14 cellular contexts compared by ENCODE assay signal in the genomic region with DNA sequence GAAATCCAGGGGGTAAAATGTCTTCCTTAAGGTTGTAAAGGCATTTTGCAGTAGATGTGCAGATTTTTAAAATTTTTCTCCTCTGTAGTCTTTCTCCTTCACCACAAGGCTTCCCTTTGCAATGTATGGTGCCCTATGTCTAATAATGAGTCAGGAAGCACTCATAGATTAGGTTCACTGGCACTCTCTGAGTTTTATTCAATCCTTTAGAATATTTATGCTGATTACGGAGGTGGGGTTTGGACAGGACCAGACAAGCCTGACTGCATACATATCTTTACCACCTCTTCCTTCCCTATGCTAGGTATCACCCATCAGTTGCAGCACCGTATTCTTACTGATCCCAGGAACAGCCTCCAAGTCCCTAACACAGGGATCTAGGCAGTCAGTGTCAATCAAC.
"Had no signal": no experiment of that assay in that cellular context is flagged by ENCODE, and none has a peak within 500 bp of the region (broad histone marks: within the 10 kb centered on the region; RNA-seq: fewer than 3 reads in every experiment).

No MANE protein-coding gene starts in this region.

- DNase-seq: effector memory CD4-positive, alpha-beta T cell; esophagus squamous epithelium; foreskin fibroblast; naive thymus-derived CD4-positive, alpha-beta T cell; posterior cingulate gyrus; spleen; stimulated activated CD4-positive, alpha-beta T cell treated with anti-CD3 and anti-CD28 coated beads, Interleukin-15, amount 100 ng/mL, for 24 hours; stimulated activated CD4-positive, alpha-beta T cell treated with anti-CD3 and anti-CD28 coated beads, Interleukin-1b, Interleukin-23, amount 100 ng/mL, for 48 hours; stimulated activated CD4-positive, alpha-beta T cell treated with anti-CD3 and anti-CD28 coated beads, Interleukin-4, amount 100 ng/mL, for 24 hours; stimulated activated naive B cell treated with anti-CD40 and anti-IgM and Interleukin-4, amounts not matched to agents 10 μg/mL and 1 μg/mL and 100 μg/mL, for 72 hours; stimulated activated naive CD8-positive, alpha-beta T cell treated with anti-CD3 and anti-CD28 coated beads, Interleukin-15, amount 100 ng/mL, for 72 hours; substantia nigra; trophoblast cell had no signal

- H3K4me3 ChIP-seq: esophagus squamous epithelium, spleen, thoracic aorta had no signal
